8 cellular contexts compared by ENCODE assay signal in the genomic region with DNA sequence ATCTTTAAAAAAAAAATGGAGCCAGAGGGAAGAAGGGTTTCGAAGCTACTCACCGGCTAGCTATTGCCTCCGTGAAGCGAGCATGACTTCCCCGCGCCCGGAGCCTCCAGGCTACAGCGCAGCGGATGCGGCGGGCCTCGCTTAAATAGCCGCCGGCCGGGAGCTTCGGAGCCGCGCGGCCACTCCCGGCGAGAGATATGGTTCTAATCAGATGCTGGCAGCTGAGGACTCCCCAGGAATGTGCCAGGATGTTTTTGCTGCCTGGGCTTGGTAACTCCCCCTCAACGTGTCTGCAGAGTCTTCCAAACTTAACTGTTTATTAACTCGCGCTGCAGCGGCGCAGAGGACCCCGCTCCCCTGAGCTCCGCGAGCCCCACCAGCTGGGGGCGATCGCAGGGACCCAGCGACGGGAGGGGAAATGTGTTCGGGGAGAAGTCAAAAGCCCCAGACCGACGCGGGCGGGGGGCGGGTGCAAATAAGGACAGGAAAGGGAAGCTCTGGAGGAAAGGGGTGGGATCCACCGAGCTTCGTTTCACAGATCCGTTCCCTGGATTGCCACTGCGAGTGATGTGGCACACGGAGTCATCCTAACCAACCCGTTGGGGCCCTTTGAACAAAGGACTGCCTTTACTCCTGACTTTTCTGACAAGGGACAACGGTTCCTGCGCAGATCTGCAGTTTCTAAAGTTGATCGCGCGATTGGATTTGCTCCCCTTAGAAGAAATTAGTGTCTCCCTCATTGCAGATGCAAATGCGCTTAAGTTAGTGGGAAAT. TPM values are rescaled to one million over a fixed set of nuclear protein-coding genes. Genes with fewer than 3 reads are reported as not detected.
A peak's percentile ranks its signal among the peaks of the same experiment; 100 is the strongest.
DNase-seq lines count a peak whose midpoint lies in the region; TF ChIP-seq lines count a peak whose summit lies in the region.

A gene (minus strand): TSS at position 230 of the 774 bp plus-strand sequence. CDS start 30,660 bp downstream, outside the sequence.

- H3K4me3 ChIP-seq in Jurkat, Clone E6-1 (ENCODE audit: low read length), result peak within 1 kb of the TSS; percentile 57
- H3K4me3 ChIP-seq in WI38 (ENCODE audit: low read depth, low read length) (peak within 1 kb of the TSS; percentile 71), iPS-18c (ENCODE audit: insufficient read depth, low read depth, low read length) (peak within 1 kb of the TSS; percentile 63), skeletal muscle cell (ENCODE audit: low read depth, low read length) (peak within 1 kb of the TSS; percentile 83)

- peak; percentile 67 for TF ChIP-seq CTCF in WI38 (IDR thresholded peaks at IDR 0.05; ENCODE audit: low read depth, low read length)

- H3K27ac ChIP-seq in caudate nucleus (ENCODE audit: low read depth, low read length), result peak within 1 kb of the TSS; percentile 24

- H3K9me3 ChIP-seq in iPS-18c (ENCODE audit: control insufficient read depth, insufficient read depth, low read length), result no peaks in the 10 kb centered on the region

- DNase-seq in GM04503 (ENCODE audit: low read depth) (peak; percentile 91), caudate nucleus (lab: John Stamatoyannopoulos, UW) (peak in 60 of 61 donors; percentile 4 to 87 (median 61)), skeletal muscle cell (ENCODE audit: low read depth) (peak; percentile 88), cerebellar nuclear complex (lab: John Stamatoyannopoulos, UW) (no peak)
- peak; percentile 48 for DNase-seq in Jurkat, Clone E6-1 (ENCODE audit: low read depth, low spot score)
- no peak for DNase-seq in NK-92 treated with Interleukin-12 subunit alpha and Interleukin-12 subunit beta, amount 100 ng/mL, for 24 hours (lab: John Stamatoyannopoulos, UW)

RNA-seq across cellular contexts. Expression of the gene that starts here (rescaled TPM):
- 9.2 TPM for polyA plus RNA-seq in Jurkat, Clone E6-1 (2012; ENCODE audit: insufficient read depth, insufficient read length)

Comparison
In these comparisons a context has a peak if more than half of its experiments do, and no peak if none do; other contexts are left out.
1. DNase-seq: peak in GM04503 (single experiment), Jurkat, Clone E6-1 (single experiment), caudate nucleus (60 of 61) and skeletal muscle cell (single experiment); none in NK-92 treated with Interleukin-12 subunit alpha and Interleukin-12 subunit beta, amount 100 ng/mL, for 24 hours (single experiment) and cerebellar nuclear complex (0 of 2).
2. Peak in every context shown above with its lines, with median percentiles within 50 percentile points of each other: H3K4me3 ChIP-seq.